15 cellular contexts compared by ENCODE assay signal in the genomic region with DNA sequence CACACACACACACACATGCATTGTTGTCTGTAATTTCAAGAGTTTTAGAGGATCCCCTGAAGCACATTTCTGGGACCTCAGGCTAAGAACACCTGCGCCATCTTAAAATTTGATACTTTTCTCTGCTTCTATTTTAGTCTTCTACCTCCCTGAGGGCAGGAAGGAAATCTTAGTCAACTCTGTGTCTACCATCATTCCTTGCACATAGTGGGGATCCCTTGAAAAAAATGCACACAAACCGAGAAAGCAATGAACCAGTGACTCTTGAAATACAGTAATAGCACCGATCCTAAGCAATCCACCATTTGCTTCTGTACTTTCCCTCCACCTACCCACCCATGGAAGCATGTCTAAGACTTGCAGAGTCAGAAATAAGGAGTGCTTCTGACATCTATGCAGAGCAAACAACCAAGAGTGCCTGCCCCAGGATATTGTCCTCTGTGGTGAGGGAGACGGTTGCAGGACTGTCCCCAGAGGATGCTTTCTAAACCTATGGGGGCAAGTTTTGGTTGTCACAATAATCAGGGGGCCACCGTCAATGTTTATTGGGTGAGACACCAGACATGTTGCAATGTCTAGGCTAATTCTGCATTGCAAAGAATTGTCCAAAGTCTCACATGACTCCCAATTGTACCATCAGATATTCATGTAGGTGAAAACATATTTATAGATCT.
"Had no signal": no experiment of that assay in that cellular context is flagged by ENCODE, and none has a peak within 500 bp of the region (broad histone marks: within the 10 kb centered on the region; RNA-seq: fewer than 3 reads in every experiment).

No MANE protein-coding gene starts in this region.

- H3K27ac ChIP-seq: esophagus muscularis mucosa, hepatocyte had no signal

- H3K36me3 ChIP-seq: esophagus muscularis mucosa, ovary had no signal

- DNase-seq: activated CD4-positive, alpha-beta memory T cell treated with anti-CD3 and anti-CD28 coated beads, Interleukin-2, amount 10 ng/mL, durations not matched to agents 7 days and 5 days; activated CD4-positive, alpha-beta T cell treated with anti-CD3 and anti-CD28 coated beads for 4 hours; activated CD8-positive, alpha-beta memory T cell treated with anti-CD3 and anti-CD28 coated beads, Interleukin-2, amount 50 U/mL, for 4 hours; activated gamma-delta T cell; activated T-cell treated with anti-CD3 and anti-CD28 coated beads, Interleukin-2, amount 50 U/mL, for 72 hours; islet precursor cell; mammary epithelial cell; naive B cell; ovary; stimulated activated CD4-positive, alpha-beta T cell treated with anti-CD3 and anti-CD28 coated beads, Interleukin-1b, Interleukin-23, amount 100 ng/mL, for 48 hours; stimulated activated naive CD8-positive, alpha-beta T cell treated with anti-CD3 and anti-CD28 coated beads, Interleukin-15, amount 100 ng/mL, for 72 hours had no signal

- H3K4me1 ChIP-seq: esophagus muscularis mucosa had no signal

- H3K9me3 ChIP-seq: esophagus muscularis mucosa, ovary had no signal

- H3K27me3 ChIP-seq: esophagus muscularis mucosa, hepatocyte, ovary had no signal

- ATAC-seq: activated naive CD4-positive, alpha-beta T cell treated with anti-CD3 and anti-CD28 coated beads, Interleukin-2, amount 50 U/mL, for 72 hours; activated T-cell treated with anti-CD3 and anti-CD28 coated beads, Interleukin-2, amount 50 U/mL, for 72 hours; stimulated activated naive CD8-positive, alpha-beta T cell treated with anti-CD3 and anti-CD28 coated beads, Interleukin-15, amount 100 ng/mL, for 72 hours; WTC11 had no signal

- H3K4me3 ChIP-seq: esophagus muscularis mucosa, hepatocyte, ovary had no signal
